ENCODE assay signal across 1 cellular context in the genomic region with DNA sequence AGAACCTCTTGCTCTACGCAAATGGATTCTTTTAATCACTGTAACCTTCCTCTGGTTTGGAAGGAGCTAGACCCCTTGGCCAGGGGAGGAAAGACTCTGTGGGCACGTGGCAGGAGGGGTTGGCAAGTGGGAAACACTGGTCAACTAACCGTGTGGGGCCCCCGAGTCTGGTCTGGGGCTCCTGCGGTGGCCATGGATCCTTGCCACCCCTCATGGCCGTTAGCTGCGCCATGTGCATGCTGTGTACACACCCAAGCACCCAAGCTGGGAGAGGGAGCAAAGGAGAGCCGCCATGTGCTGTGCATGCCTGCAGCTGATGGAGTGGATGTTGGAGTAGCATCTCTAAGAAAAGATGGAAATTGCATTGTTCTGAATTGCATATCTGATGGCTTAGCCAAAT.
TF ChIP-seq lines count a peak whose summit lies in the region.

No MANE protein-coding gene starts in this region.

TF ChIP-seq in IMR-90, 13 proteins besides CTCF, POLR2A, EP300 and RAD21 (continued from another document):
- TF ChIP-seq CEBPB (IDR thresholded peaks at IDR 0.05; ENCODE audit: low read depth, low read length) (no peak), BHLHE40 (IDR thresholded peaks at IDR 0.05; ENCODE audit: low read depth, low read length) (no peak)
